Comparison of ENCODE assay signal across 25 cellular contexts in genomic region chr2:105597011-105597830, GRCh38.
DNase-seq lines count a peak whose midpoint lies in the region; ATAC-seq and TF ChIP-seq lines count a peak whose summit lies in the region.
"Had no signal": no experiment of that assay in that cellular context is flagged by ENCODE, and none has a peak within 500 bp of the region (broad histone marks: within the 10 kb centered on the region; RNA-seq: fewer than 3 reads in every experiment).

No MANE protein-coding gene starts in this region.

- H3K4me3 ChIP-seq in ascending aorta: no peak overlapping the region
- no peak overlapping the region for H3K4me3 ChIP-seq in HAP-1
- H3K4me3 ChIP-seq: thoracic aorta had no signal

- no peak overlapping the region for H3K27ac Mint-ChIP-seq in HFFc6
- peak overlapping the region; percentile 57 to 90 (median 84) for H3K27ac Mint-ChIP-seq in naive thymus-derived CD8-positive, alpha-beta T cell
- H3K27ac Mint-ChIP-seq: activated CD4-positive, alpha-beta T cell treated with anti-CD3 and anti-CD28 coated beads, Interleukin-2, amount 10 ng/mL, durations not matched to agents 24 days and 14 days; activated CD8-positive, alpha-beta memory T cell treated with anti-CD3 and anti-CD28 coated beads, Interleukin-2, amount 10 ng/mL, durations not matched to agents 7 days and 5 days; activated naive CD4-positive, alpha-beta T cell treated with anti-CD3 and anti-CD28 coated beads, Interleukin-2, amount 10 ng/mL, durations not matched to agents 7 days and 5 days had no signal

- ATAC-seq in naive thymus-derived CD8-positive, alpha-beta T cell: peak; percentile 41 to 53
- no peak for ATAC-seq in HG03460 (IDR thresholded peaks at IDR 0.05; ENCODE audit: unreplicated experiment)
- ATAC-seq: activated CD8-positive, alpha-beta memory T cell treated with anti-CD3 and anti-CD28 coated beads, Interleukin-2, amount 10 ng/mL, durations not matched to agents 7 days and 5 days; left ventricle myocardium superior; stimulated activated naive CD8-positive, alpha-beta T cell treated with anti-CD3 and anti-CD28 coated beads, Interleukin-15, Interleukin-2, amounts not matched to agents 100 U/mL and 50 U/mL, for 24 hours had no signal

- in situ Hi-C loops in G401 (cut with HindIII; ENCODE audit: low sequenced_read_pairs) (no loop called here), HAP-1 (cut with MboI; ENCODE audit: low sequenced_read_pairs) (no loop called here)

- no peaks in the 10 kb centered on the region for H3K36me3 Mint-ChIP-seq in HFFc6 (ENCODE audit: low read depth)
- no peaks in the 10 kb centered on the region for H3K36me3 Mint-ChIP-seq in naive thymus-derived CD8-positive, alpha-beta T cell
- H3K36me3 Mint-ChIP-seq: activated CD8-positive, alpha-beta memory T cell treated with anti-CD3 and anti-CD28 coated beads, Interleukin-2, amount 10 ng/mL, durations not matched to agents 7 days and 5 days; activated naive CD4-positive, alpha-beta T cell treated with anti-CD3 and anti-CD28 coated beads, Interleukin-2, amount 10 ng/mL, durations not matched to agents 7 days and 5 days had no signal

- intact Hi-C loops in ascending aorta (cut with DNase I) (no loop called here), posterior vena cava (cut with DNase I) (no loop called here)

- peaks cover 29% of the 10 kb centered on the region for H3K27me3 Mint-ChIP-seq in HFFc6 (ENCODE audit: insufficient read depth)
- H3K27me3 Mint-ChIP-seq in naive thymus-derived CD8-positive, alpha-beta T cell: no peaks in the 10 kb centered on the region
- H3K27me3 Mint-ChIP-seq: activated CD8-positive, alpha-beta memory T cell treated with anti-CD3 and anti-CD28 coated beads, Interleukin-2, amount 10 ng/mL, durations not matched to agents 7 days and 5 days had no signal

- peak overlapping the region; percentile 34 to 40 for H3K27ac ChIP-seq in ascending aorta
- H3K27ac ChIP-seq: C4-2B had no signal

- peak; percentile 79 for DNase-seq in G401 (ENCODE audit: low spot score)
- no peak for DNase-seq in HFFc6
- peak in 1 of 2 donors; percentile 31 for DNase-seq in ascending aorta (ENCODE audit: low spot score in 2 of 2)
- no peak for DNase-seq in naive thymus-derived CD8-positive, alpha-beta T cell
- DNase-seq in HAP-1 (ENCODE audit: low spot score in 2 of 2): no peak
- DNase-seq in posterior vena cava (ENCODE audit: low spot score): no peak
- DNase-seq in kidney glomerular epithelial cell (lab: John Stamatoyannopoulos, UW): no peak
- DNase-seq: activated CD4-positive, alpha-beta T cell treated with anti-CD3 and anti-CD28 coated beads, Interleukin-2, amount 10 ng/mL, durations not matched to agents 24 days and 14 days; activated CD8-positive, alpha-beta memory T cell treated with anti-CD3 and anti-CD28 coated beads, Interleukin-2, amount 10 ng/mL, durations not matched to agents 7 days and 5 days; activated naive CD4-positive, alpha-beta T cell treated with anti-CD3 and anti-CD28 coated beads, Interleukin-2, amount 10 ng/mL, durations not matched to agents 7 days and 5 days; aorta; DMS153; hypothalamus; KBM-7; left ventricle myocardium superior; NCI-H146; NCI-H2107; NCI-H510A; NK-92 treated with Interleukin-12 subunit alpha and Interleukin-12 subunit beta, amount 100 ng/mL, for 24 hours; SHP77 treated with DMSO at 0.1 percent for 48 hours; stimulated activated naive CD8-positive, alpha-beta T cell treated with anti-CD3 and anti-CD28 coated beads, Interleukin-15, Interleukin-2, amounts not matched to agents 100 U/mL and 50 U/mL, for 24 hours; T-helper 9 cell had no signal

- H3K4me1 Mint-ChIP-seq in HFFc6 (ENCODE audit: low read depth): peaks cover 7% of the 10 kb centered on the region; the same call in 1 of the 2 replicates
- H3K4me1 Mint-ChIP-seq in naive thymus-derived CD8-positive, alpha-beta T cell: peaks cover 12 to 35% (median 26%) of the 10 kb centered on the region in 4 donors
- H3K4me1 Mint-ChIP-seq: activated CD8-positive, alpha-beta memory T cell treated with anti-CD3 and anti-CD28 coated beads, Interleukin-2, amount 10 ng/mL, durations not matched to agents 7 days and 5 days had no signal

- H3K9me3 ChIP-seq in ascending aorta (no peaks in the 10 kb centered on the region), HAP-1 (no peaks in the 10 kb centered on the region)
- H3K9me3 ChIP-seq: thoracic aorta had no signal

- no peaks in the 10 kb centered on the region for H3K9me3 Mint-ChIP-seq in HFFc6
- peaks cover 0 to 5% (median 0%) of the 10 kb centered on the region in 9 donors for H3K9me3 Mint-ChIP-seq in naive thymus-derived CD8-positive, alpha-beta T cell
- H3K9me3 Mint-ChIP-seq: activated CD4-positive, alpha-beta T cell treated with anti-CD3 and anti-CD28 coated beads, Interleukin-2, amount 10 ng/mL, durations not matched to agents 24 days and 14 days; activated naive CD4-positive, alpha-beta T cell treated with anti-CD3 and anti-CD28 coated beads, Interleukin-2, amount 10 ng/mL, durations not matched to agents 7 days and 5 days had no signal

- H3K4me3 Mint-ChIP-seq in HFFc6: peak overlapping the region; percentile 14; the same call in 1 of the 2 replicates
- H3K4me3 Mint-ChIP-seq in naive thymus-derived CD8-positive, alpha-beta T cell: peak overlapping the region in 3 of 10 donors; percentile 2 to 16 (median 5)
- H3K4me3 Mint-ChIP-seq: activated CD4-positive, alpha-beta T cell treated with anti-CD3 and anti-CD28 coated beads, Interleukin-2, amount 10 ng/mL, durations not matched to agents 24 days and 14 days; activated CD8-positive, alpha-beta memory T cell treated with anti-CD3 and anti-CD28 coated beads, Interleukin-2, amount 10 ng/mL, durations not matched to agents 7 days and 5 days; activated naive CD4-positive, alpha-beta T cell treated with anti-CD3 and anti-CD28 coated beads, Interleukin-2, amount 10 ng/mL, durations not matched to agents 7 days and 5 days had no signal

- H3K4me1 ChIP-seq in ascending aorta (peaks cover 0 to 18% of the 10 kb centered on the region in 2 donors), HAP-1 (no peaks in the 10 kb centered on the region)

- no peak for TF ChIP-seq CTCF in HFFc6 (IDR thresholded peaks at IDR 0.05)
- TF ChIP-seq CTCF in ascending aorta (IDR thresholded peaks at IDR 0.05): no peak

- POLR2A ChIA-PET in naive thymus-derived CD8-positive, alpha-beta T cell (lab: Charles Lee): interaction anchor here (0.7 to 1.4 kb wide), 3 partner anchors 9 to 159 kb away, joined by 5 read pairs; no protein-coding TSS in a partner anchor

- H3K36me3 ChIP-seq in ascending aorta: no peaks in the 10 kb centered on the region
- H3K36me3 ChIP-seq in HAP-1 (replicated peaks): no peaks in the 10 kb centered on the region
- H3K36me3 ChIP-seq: thoracic aorta had no signal

- H3K27me3 ChIP-seq in ascending aorta (no peaks in the 10 kb centered on the region), HAP-1 (ENCODE audit: low read depth) (no peaks in the 10 kb centered on the region)
